In the genomic region with DNA sequence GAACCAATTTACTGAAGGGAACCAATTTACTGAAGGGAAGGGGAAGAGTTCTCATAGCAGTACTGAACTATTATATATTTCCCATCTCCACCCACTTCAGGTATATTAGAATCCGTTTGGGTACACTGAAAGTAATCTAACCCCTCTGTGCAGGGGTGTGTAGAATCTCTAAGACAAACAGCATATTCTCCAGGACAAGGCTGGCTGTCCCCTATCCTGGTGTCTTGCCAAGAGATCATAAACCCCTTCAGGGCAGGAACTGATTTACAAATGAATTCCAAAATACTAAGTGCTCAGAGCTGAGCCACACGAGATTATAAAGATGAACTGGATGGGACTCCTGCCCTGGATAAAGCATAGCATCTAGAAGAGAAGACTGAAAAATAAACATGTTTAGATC, we compare ENCODE assay signal across 1 cellular context.
TF ChIP-seq lines count a peak whose summit lies in the region.

No MANE protein-coding gene starts in this region.

TF ChIP-seq in SK-N-SH treated with all-trans-retinoic acid at 6 μM for 48 hours, 23 proteins besides CTCF, POLR2A, EP300 and RAD21 (continued from another document):
- TF ChIP-seq, protein P1, sequence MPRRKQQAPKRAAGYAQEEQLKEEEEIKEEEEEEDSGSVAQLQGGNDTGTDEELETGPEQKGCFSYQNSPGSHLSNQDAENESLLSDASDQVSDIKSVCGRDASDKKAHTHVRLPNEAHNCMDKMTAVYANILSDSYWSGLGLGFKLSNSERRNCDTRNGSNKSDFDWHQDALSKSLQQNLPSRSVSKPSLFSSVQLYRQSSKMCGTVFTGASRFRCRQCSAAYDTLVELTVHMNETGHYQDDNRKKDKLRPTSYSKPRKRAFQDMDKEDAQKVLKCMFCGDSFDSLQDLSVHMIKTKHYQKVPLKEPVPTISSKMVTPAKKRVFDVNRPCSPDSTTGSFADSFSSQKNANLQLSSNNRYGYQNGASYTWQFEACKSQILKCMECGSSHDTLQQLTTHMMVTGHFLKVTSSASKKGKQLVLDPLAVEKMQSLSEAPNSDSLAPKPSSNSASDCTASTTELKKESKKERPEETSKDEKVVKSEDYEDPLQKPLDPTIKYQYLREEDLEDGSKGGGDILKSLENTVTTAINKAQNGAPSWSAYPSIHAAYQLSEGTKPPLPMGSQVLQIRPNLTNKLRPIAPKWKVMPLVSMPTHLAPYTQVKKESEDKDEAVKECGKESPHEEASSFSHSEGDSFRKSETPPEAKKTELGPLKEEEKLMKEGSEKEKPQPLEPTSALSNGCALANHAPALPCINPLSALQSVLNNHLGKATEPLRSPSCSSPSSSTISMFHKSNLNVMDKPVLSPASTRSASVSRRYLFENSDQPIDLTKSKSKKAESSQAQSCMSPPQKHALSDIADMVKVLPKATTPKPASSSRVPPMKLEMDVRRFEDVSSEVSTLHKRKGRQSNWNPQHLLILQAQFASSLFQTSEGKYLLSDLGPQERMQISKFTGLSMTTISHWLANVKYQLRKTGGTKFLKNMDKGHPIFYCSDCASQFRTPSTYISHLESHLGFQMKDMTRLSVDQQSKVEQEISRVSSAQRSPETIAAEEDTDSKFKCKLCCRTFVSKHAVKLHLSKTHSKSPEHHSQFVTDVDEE (CRISPR knock-in tag; IDR thresholded peaks at IDR 0.05), result no peak
- no peak for TF ChIP-seq SNAI2 (CRISPR knock-in tag; IDR thresholded peaks at IDR 0.05)
- TF ChIP-seq TOX (CRISPR knock-in tag; IDR thresholded peaks at IDR 0.05; ENCODE audit: borderline replicate concordance), result no peak
- TF ChIP-seq CSDC2 (CRISPR knock-in tag; IDR thresholded peaks at IDR 0.05), result no peak
